Comparison of ENCODE assay signal across 1 cellular context in genomic region chr4:52874948-52875347, GRCh38.
TF ChIP-seq lines count a peak whose summit lies in the region.

No MANE protein-coding gene starts in this region.

TF ChIP-seq in GM23338, 12 proteins besides CTCF, POLR2A, EP300 and RAD21 (continued from another document):
- no peak for TF ChIP-seq ZNF462 (CRISPR knock-in tag; IDR thresholded peaks at IDR 0.05)
- no peak for TF ChIP-seq EZH2phosphoT487 (IDR thresholded peaks at IDR 0.05; ENCODE audit: unreplicated experiment)
- no peak for TF ChIP-seq NANOG (IDR thresholded peaks at IDR 0.05; ENCODE audit: borderline replicate concordance)
- no peak for TF ChIP-seq CREB1 (CRISPR knock-in tag; IDR thresholded peaks at IDR 0.05; ENCODE audit: low read depth)
- no peak for TF ChIP-seq ETS1 (IDR thresholded peaks at IDR 0.05)
- TF ChIP-seq STAT1 (IDR thresholded peaks at IDR 0.05; ENCODE audit: unreplicated experiment) = no peak
- TF ChIP-seq POLR2AphosphoS5 (IDR thresholded peaks at IDR 0.05; ENCODE audit: low read depth) = no peak
- no peak for TF ChIP-seq JUNB (IDR thresholded peaks at IDR 0.05; ENCODE audit: unreplicated experiment)
- no peak for TF ChIP-seq ZNF331 (CRISPR knock-in tag; IDR thresholded peaks at IDR 0.05; ENCODE audit: low read depth)
